1 cellular context compared by ENCODE assay signal in the genomic region with DNA sequence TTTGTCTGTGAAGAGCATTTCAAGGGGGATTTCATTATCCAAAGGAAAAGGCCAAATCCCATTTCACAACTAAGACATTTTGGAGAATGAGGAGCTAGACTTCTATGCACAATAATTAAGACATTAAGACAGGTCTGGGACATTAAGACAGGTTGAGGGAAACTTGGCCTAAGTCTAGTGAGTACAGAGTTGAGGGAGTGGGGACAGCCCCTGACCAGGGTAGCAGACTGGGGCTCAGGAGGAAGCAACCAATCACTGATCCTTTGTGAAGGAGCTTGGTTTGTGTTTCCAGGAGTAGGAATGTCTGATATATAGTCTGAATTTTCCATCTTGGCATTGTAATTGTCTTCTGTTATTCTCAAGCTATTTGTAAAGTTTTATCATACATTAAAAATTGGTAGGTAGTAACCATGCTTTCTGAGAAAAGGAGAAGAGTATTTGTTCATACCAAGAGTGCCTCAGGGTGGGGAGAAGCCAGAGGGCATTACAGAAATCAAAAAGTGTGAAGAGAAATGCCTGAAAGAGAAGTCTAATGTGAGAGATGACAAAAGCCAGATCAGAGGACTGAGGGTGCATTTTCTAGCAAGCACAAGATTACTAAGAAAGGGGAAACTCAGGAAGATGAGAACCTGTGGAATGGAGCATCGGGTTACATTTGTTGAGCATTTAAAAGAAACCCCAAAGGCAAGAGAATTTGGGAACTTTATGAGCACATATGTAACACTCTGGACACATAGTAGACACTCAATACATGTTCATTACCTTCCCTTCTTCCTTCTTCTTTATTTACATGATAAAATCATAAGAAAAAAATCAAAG.
TF ChIP-seq lines count a peak whose summit lies in the region.

No MANE protein-coding gene starts in this region.

TF ChIP-seq in H1, 55 proteins besides CTCF, POLR2A, EP300 and RAD21:
- TF ChIP-seq GTF2F1 (IDR thresholded peaks at IDR 0.05; ENCODE audit: borderline replicate concordance, low read depth, low read length) = no peak
- no peak for TF ChIP-seq TAF1 (IDR thresholded peaks at IDR 0.05; ENCODE audit: low read depth, low read length)
- TF ChIP-seq, protein P1, sequence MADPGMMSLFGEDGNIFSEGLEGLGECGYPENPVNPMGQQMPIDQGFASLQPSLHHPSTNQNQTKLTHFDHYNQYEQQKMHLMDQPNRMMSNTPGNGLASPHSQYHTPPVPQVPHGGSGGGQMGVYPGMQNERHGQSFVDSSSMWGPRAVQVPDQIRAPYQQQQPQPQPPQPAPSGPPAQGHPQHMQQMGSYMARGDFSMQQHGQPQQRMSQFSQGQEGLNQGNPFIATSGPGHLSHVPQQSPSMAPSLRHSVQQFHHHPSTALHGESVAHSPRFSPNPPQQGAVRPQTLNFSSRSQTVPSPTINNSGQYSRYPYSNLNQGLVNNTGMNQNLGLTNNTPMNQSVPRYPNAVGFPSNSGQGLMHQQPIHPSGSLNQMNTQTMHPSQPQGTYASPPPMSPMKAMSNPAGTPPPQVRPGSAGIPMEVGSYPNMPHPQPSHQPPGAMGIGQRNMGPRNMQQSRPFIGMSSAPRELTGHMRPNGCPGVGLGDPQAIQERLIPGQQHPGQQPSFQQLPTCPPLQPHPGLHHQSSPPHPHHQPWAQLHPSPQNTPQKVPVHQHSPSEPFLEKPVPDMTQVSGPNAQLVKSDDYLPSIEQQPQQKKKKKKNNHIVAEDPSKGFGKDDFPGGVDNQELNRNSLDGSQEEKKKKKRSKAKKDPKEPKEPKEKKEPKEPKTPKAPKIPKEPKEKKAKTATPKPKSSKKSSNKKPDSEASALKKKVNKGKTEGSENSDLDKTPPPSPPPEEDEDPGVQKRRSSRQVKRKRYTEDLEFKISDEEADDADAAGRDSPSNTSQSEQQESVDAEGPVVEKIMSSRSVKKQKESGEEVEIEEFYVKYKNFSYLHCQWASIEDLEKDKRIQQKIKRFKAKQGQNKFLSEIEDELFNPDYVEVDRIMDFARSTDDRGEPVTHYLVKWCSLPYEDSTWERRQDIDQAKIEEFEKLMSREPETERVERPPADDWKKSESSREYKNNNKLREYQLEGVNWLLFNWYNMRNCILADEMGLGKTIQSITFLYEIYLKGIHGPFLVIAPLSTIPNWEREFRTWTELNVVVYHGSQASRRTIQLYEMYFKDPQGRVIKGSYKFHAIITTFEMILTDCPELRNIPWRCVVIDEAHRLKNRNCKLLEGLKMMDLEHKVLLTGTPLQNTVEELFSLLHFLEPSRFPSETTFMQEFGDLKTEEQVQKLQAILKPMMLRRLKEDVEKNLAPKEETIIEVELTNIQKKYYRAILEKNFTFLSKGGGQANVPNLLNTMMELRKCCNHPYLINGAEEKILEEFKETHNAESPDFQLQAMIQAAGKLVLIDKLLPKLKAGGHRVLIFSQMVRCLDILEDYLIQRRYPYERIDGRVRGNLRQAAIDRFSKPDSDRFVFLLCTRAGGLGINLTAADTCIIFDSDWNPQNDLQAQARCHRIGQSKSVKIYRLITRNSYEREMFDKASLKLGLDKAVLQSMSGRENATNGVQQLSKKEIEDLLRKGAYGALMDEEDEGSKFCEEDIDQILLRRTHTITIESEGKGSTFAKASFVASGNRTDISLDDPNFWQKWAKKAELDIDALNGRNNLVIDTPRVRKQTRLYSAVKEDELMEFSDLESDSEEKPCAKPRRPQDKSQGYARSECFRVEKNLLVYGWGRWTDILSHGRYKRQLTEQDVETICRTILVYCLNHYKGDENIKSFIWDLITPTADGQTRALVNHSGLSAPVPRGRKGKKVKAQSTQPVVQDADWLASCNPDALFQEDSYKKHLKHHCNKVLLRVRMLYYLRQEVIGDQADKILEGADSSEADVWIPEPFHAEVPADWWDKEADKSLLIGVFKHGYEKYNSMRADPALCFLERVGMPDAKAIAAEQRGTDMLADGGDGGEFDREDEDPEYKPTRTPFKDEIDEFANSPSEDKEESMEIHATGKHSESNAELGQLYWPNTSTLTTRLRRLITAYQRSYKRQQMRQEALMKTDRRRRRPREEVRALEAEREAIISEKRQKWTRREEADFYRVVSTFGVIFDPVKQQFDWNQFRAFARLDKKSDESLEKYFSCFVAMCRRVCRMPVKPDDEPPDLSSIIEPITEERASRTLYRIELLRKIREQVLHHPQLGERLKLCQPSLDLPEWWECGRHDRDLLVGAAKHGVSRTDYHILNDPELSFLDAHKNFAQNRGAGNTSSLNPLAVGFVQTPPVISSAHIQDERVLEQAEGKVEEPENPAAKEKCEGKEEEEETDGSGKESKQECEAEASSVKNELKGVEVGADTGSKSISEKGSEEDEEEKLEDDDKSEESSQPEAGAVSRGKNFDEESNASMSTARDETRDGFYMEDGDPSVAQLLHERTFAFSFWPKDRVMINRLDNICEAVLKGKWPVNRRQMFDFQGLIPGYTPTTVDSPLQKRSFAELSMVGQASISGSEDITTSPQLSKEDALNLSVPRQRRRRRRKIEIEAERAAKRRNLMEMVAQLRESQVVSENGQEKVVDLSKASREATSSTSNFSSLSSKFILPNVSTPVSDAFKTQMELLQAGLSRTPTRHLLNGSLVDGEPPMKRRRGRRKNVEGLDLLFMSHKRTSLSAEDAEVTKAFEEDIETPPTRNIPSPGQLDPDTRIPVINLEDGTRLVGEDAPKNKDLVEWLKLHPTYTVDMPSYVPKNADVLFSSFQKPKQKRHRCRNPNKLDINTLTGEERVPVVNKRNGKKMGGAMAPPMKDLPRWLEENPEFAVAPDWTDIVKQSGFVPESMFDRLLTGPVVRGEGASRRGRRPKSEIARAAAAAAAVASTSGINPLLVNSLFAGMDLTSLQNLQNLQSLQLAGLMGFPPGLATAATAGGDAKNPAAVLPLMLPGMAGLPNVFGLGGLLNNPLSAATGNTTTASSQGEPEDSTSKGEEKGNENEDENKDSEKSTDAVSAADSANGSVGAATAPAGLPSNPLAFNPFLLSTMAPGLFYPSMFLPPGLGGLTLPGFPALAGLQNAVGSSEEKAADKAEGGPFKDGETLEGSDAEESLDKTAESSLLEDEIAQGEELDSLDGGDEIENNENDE (IDR thresholded peaks at IDR 0.05; ENCODE audit: insufficient replicate concordance, low read length) = no peak
- TF ChIP-seq, protein P2, sequence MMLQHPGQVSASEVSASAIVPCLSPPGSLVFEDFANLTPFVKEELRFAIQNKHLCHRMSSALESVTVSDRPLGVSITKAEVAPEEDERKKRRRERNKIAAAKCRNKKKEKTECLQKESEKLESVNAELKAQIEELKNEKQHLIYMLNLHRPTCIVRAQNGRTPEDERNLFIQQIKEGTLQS (IDR thresholded peaks at IDR 0.05; ENCODE audit: insufficient read depth, low read depth, low read length) = no peak
- no peak for TF ChIP-seq BCL11A (IDR thresholded peaks at IDR 0.05; ENCODE audit: low read depth in 2 of 2, low read length in 2 of 2)
TF ChIP-seq in H1: peak in this region for 0.
